1 cellular context compared by ENCODE assay signal in genomic region chr17:40658396-40658795, GRCh38.
TF ChIP-seq lines count a peak whose summit lies in the region.

No MANE protein-coding gene starts in this region.

TF ChIP-seq in K562, 482 proteins besides CTCF, POLR2A, EP300 and RAD21 (continued from another document):
- no peak for TF ChIP-seq E2F6 (IDR thresholded peaks at IDR 0.05; ENCODE audit: borderline replicate concordance in 1 of 2, extremely low read depth in 1 of 2, insufficient read depth in 1 of 2, insufficient read length in 1 of 2, low read depth in 1 of 2, low read length in 1 of 2, poor library complexity in 1 of 2, severe bottlenecking in 1 of 2)
TF ChIP-seq in K562: peak in this region for 6.
